In the genomic region with DNA sequence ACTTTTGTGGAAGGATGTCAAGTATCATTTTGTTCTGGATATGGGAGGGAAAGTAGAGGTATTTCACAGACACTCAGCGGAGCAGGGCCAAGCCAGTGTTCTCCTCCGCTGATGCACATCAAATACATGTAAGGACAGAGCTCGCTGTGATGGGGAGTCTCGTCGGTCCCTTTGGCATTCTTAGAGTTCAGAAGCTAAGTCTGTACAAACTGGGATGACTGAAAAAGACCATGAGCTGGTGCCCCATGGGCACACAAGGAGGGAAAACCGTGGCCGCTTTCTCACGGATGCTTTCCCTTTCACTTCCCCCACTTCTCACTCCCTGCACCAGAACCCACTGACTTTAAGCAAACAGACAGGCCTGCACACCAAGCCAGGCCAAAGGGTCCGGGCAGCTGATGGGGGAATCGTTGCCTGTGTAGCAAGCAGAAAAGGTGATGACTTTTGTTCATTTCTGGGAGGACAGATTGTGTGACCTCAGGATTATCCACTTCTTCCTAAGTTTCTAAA, we compare ENCODE assay signal across 18 cellular contexts. TPM values are rescaled to one million over a fixed set of nuclear protein-coding genes. Genes with fewer than 3 reads are reported as not detected.
DNase-seq lines count a peak whose midpoint lies in the region; ATAC-seq and TF ChIP-seq lines count a peak whose summit lies in the region.
"Had no signal": no experiment of that assay in that cellular context is flagged by ENCODE, and none has a peak within 500 bp of the region (broad histone marks: within the 10 kb centered on the region; RNA-seq: fewer than 3 reads in every experiment).

No MANE protein-coding gene starts in this region.

- H3K9me3 Mint-ChIP-seq in natural killer cell treated with Interleukin-12 subunit alpha and Interleukin-12 subunit beta and Interleukin-15 and Interleukin-18, amount 100 ng/mL, for 72 hours = peaks cover under 1% of the 10 kb centered on the region
- H3K9me3 Mint-ChIP-seq in natural killer cell (no peaks in the 10 kb centered on the region), activated B cell treated with CpG ODN at 0.5 μM for 24 hours (no peaks in the 10 kb centered on the region)
- H3K9me3 Mint-ChIP-seq: nephron had no signal

- TF ChIP-seq CTCF in natural killer cell (IDR thresholded peaks at IDR 0.05) = no peak
- no peak for TF ChIP-seq CTCF in activated B cell treated with CpG ODN at 0.5 μM for 24 hours (IDR thresholded peaks at IDR 0.05)

- H3K4me3 Mint-ChIP-seq in natural killer cell treated with Interleukin-12 subunit alpha and Interleukin-12 subunit beta and Interleukin-15 and Interleukin-18, amount 100 ng/mL, for 72 hours = no peak overlapping the region
- H3K4me3 Mint-ChIP-seq in natural killer cell = no peak overlapping the region
- peak overlapping the region; percentile 24 for H3K4me3 Mint-ChIP-seq in activated B cell treated with CpG ODN at 0.5 μM for 24 hours
- H3K4me3 Mint-ChIP-seq: nephron had no signal

- peaks cover 10 to 19% of the 10 kb centered on the region in 2 donors for H3K4me1 Mint-ChIP-seq in natural killer cell treated with Interleukin-12 subunit alpha and Interleukin-12 subunit beta and Interleukin-15 and Interleukin-18, amount 100 ng/mL, for 72 hours (ENCODE audit: low read depth in 2 of 2)
- H3K4me1 Mint-ChIP-seq in natural killer cell = peaks cover 20 to 35% of the 10 kb centered on the region in 2 donors
- peaks cover 8% of the 10 kb centered on the region for H3K4me1 Mint-ChIP-seq in activated B cell treated with CpG ODN at 0.5 μM for 24 hours
- H3K4me1 Mint-ChIP-seq: nephron had no signal

- no peak for ATAC-seq in natural killer cell treated with Interleukin-12 subunit alpha and Interleukin-12 subunit beta and Interleukin-15 and Interleukin-18, amount 100 ng/mL, for 72 hours
- ATAC-seq in natural killer cell (no peak), GM21717 (IDR thresholded peaks at IDR 0.05; ENCODE audit: unreplicated experiment) (peak; percentile 76), activated B cell treated with CpG ODN at 0.5 μM for 24 hours (ENCODE audit: low read depth) (no peak), GM21526 (IDR thresholded peaks at IDR 0.05; ENCODE audit: low FRiP score, unreplicated experiment) (no peak), HG03108 (IDR thresholded peaks at IDR 0.05; ENCODE audit: unreplicated experiment) (no peak)
- ATAC-seq: Panc1 had no signal

- POLR2A ChIA-PET in activated B cell treated with CpG ODN at 0.5 μM for 24 hours (lab: Charles Lee) = no interaction called here

- H3K27ac Mint-ChIP-seq in natural killer cell treated with Interleukin-12 subunit alpha and Interleukin-12 subunit beta and Interleukin-15 and Interleukin-18, amount 100 ng/mL, for 72 hours = no peak overlapping the region
- H3K27ac Mint-ChIP-seq in natural killer cell = no peak overlapping the region
- no peak overlapping the region for H3K27ac Mint-ChIP-seq in activated B cell treated with CpG ODN at 0.5 μM for 24 hours
- H3K27ac Mint-ChIP-seq: nephron had no signal

- H3K27me3 Mint-ChIP-seq in natural killer cell treated with Interleukin-12 subunit alpha and Interleukin-12 subunit beta and Interleukin-15 and Interleukin-18, amount 100 ng/mL, for 72 hours = peaks cover 16 to 19% of the 10 kb centered on the region in 2 donors
- peaks cover 18 to 27% of the 10 kb centered on the region in 2 donors for H3K27me3 Mint-ChIP-seq in natural killer cell (ENCODE audit: low read depth in 2 of 2)
- no peaks in the 10 kb centered on the region for H3K27me3 Mint-ChIP-seq in activated B cell treated with CpG ODN at 0.5 μM for 24 hours
- H3K27me3 Mint-ChIP-seq: progenitor cell of endocrine pancreas had no signal

- CTCF ChIA-PET in activated B cell treated with CpG ODN at 0.5 μM for 24 hours (lab: Charles Lee) = interaction anchor here (1.0 kb wide), 1 partner anchor 10 kb away, joined by 4 read pairs; no protein-coding TSS in a partner anchor

- H3K36me3 Mint-ChIP-seq in natural killer cell treated with Interleukin-12 subunit alpha and Interleukin-12 subunit beta and Interleukin-15 and Interleukin-18, amount 100 ng/mL, for 72 hours = peaks cover under 1% of the 10 kb centered on the region
- H3K36me3 Mint-ChIP-seq in natural killer cell = no peaks in the 10 kb centered on the region
- H3K36me3 Mint-ChIP-seq in activated B cell treated with CpG ODN at 0.5 μM for 24 hours (ENCODE audit: low read depth) = peaks cover 2% of the 10 kb centered on the region

- DNase-seq in natural killer cell treated with Interleukin-12 subunit alpha and Interleukin-12 subunit beta and Interleukin-15 and Interleukin-18, amount 100 ng/mL, for 72 hours (ENCODE audit: low spot score) = peak; percentile 15
- DNase-seq in natural killer cell (no peak), activated B cell treated with CpG ODN at 0.5 μM for 24 hours (no peak), AML-193 (lab: John Stamatoyannopoulos, UW) (no peak), C1 segment of cervical spinal cord (lab: John Stamatoyannopoulos, UW) (no peak)
- DNase-seq: activated CD4-positive, alpha-beta T cell treated with anti-CD3 and anti-CD28 coated beads, Interleukin-2, amount 50 U/mL, for 1 hour; caudate nucleus; DMS 273 treated with DMSO at 0.1 percent for 48 hours; IMR-90; NCI-H1048; stimulated activated CD4-positive, alpha-beta T cell treated with anti-CD3 and anti-CD28 coated beads, Interleukin-4, amount 100 ng/mL, for 4 hours; stimulated activated CD8-positive, alpha-beta memory T cell treated with anti-CD3 and anti-CD28 coated beads, Interleukin-4, amount 100 ng/mL, for 48 hours had no signal

- intact Hi-C loops in natural killer cell (cut with micrococcal nuclease) = no loop called here
- intact Hi-C loops in activated B cell treated with CpG ODN at 0.5 μM for 24 hours (cut with micrococcal nuclease) = no loop called here

RNA-seq across cellular contexts. Expression of gene MPC1, which starts 27.7 kb away (rescaled TPM):
- total RNA-seq in natural killer cell treated with Interleukin-12 subunit alpha and Interleukin-12 subunit beta and Interleukin-15 and Interleukin-18, amount 100 ng/mL, for 72 hours = 10 to 100 TPM; 11.5 to 30.4 TPM
- 10 to 100 TPM; 26.3 to 31.1 (median 30.4) TPM for total RNA-seq in natural killer cell
- total RNA-seq in activated B cell treated with CpG ODN at 0.5 μM for 24 hours = 16.7 and 17.3 TPM in 2 replicates
